8 cellular contexts compared by ENCODE assay signal in genomic region chr17:67364847-67365761, GRCh38. TPM values are rescaled to one million over a fixed set of nuclear protein-coding genes. Genes with fewer than 3 reads are reported as not detected.
DNase-seq lines count a peak whose midpoint lies in the region; ATAC-seq and TF ChIP-seq lines count a peak whose summit lies in the region.

No MANE protein-coding gene starts in this region.

- WGBS in HUES64 = 80% methylated on average over 26 of the region's 26 CpGs

- in situ Hi-C loops in ACHN (cut with HindIII; ENCODE audit: low pct_ligation_motif_present, low pct_unique_long_range_greater_than_20kb, low sequenced_read_pairs) = no loop called here

- H3K27me3 ChIP-seq in AG04450 (ENCODE audit: control insufficient read depth, insufficient read depth, low read length) (no peaks in the 10 kb centered on the region), HUES64 (ENCODE audit: insufficient read depth, low read length) (no peaks in the 10 kb centered on the region), breast epithelium (no peaks in the 10 kb centered on the region), mucosa of rectum (ENCODE audit: control insufficient read depth in 2 of 2, insufficient read depth in 2 of 2, low read length in 2 of 2) (no peaks in the 10 kb centered on the region)

- no peak for TF ChIP-seq CTCF in AG04450 (IDR thresholded peaks at IDR 0.05; ENCODE audit: low read depth, low read length)
- TF ChIP-seq CTCF in breast epithelium (IDR thresholded peaks at IDR 0.05) = no peak

- no peak for ATAC-seq in HG03095 (IDR thresholded peaks at IDR 0.05; ENCODE audit: unreplicated experiment)

- H3K4me3 ChIP-seq in AG04450 (ENCODE audit: low read depth, low read length) (peak overlapping the region; percentile 98), HUES64 (ENCODE audit: low read length) (peak overlapping the region; percentile 80), breast epithelium (peak overlapping the region; percentile 89 to 99 (median 95)), mucosa of rectum (ENCODE audit: low read length in 2 of 2) (peak overlapping the region; percentile 78 to 85)

- TF ChIP-seq POLR2A in breast epithelium (IDR thresholded peaks at IDR 0.05) = no peak

- H3K36me3 ChIP-seq in HUES64 (ENCODE audit: insufficient read depth, low read length) = peaks cover 34% of the 10 kb centered on the region
- no peaks in the 10 kb centered on the region for H3K36me3 ChIP-seq in breast epithelium
- H3K36me3 ChIP-seq in mucosa of rectum (ENCODE audit: control insufficient read depth in 2 of 2, insufficient read depth in 2 of 2, low read length in 2 of 2) = peaks cover 10 to 11% of the 10 kb centered on the region in 2 donors

- H3K9ac ChIP-seq in HUES64 (ENCODE audit: low read depth, low read length) (peak overlapping the region; percentile 95; the same call in 1 of the 2 replicates), mucosa of rectum (ENCODE audit: low read depth in 1 of 2, low read length in 2 of 2) (peak overlapping the region; percentile 63 to 94)

- H3K27ac ChIP-seq in AG04450 (ENCODE audit: low read depth, low read length) (peak overlapping the region; percentile 90), HUES64 (ENCODE audit: low read depth, low read length) (no peak overlapping the region), breast epithelium (peak overlapping the region; percentile 93 to 95), mucosa of rectum (ENCODE audit: low read depth in 2 of 2, low read length in 2 of 2) (peak overlapping the region; percentile 85 to 89)

- POLR2A ChIA-PET in AG04450 (lab: Yijun Ruan, JAX) = interaction anchor here (0.5 to 0.7 kb wide), 3 partner anchors 11 to 337 kb away, joined by 3 to 5 read pairs (median 3); no protein-coding TSS in a partner anchor

- H3K9me3 ChIP-seq in AG04450 (ENCODE audit: control insufficient read depth, insufficient read depth, low read length) (no peaks in the 10 kb centered on the region; the same call in 1 of the 2 replicates), HUES64 (ENCODE audit: insufficient read depth, low read depth, low read length) (no peaks in the 10 kb centered on the region), breast epithelium (no peaks in the 10 kb centered on the region), mucosa of rectum (ENCODE audit: control insufficient read depth in 2 of 2, low read length in 2 of 2) (no peaks in the 10 kb centered on the region)

- DNase-seq in AG04450 (ENCODE audit: low read depth, low spot score) (no peak), breast epithelium (ENCODE audit: low spot score in 2 of 2) (no peak), SHP77 treated with DMSO at 0.1 percent for 48 hours (lab: John Stamatoyannopoulos, UW) (no peak), ACHN (no peak), DMS53 (lab: John Stamatoyannopoulos, UW) (no peak)

- H3K4me1 ChIP-seq in HUES64 (ENCODE audit: insufficient read depth, low read length) = peaks cover 8% of the 10 kb centered on the region; the same call in 1 of the 2 replicates
- no peaks in the 10 kb centered on the region for H3K4me1 ChIP-seq in breast epithelium
- H3K4me1 ChIP-seq in mucosa of rectum (ENCODE audit: control insufficient read depth in 2 of 2, insufficient read depth in 2 of 2, low read length in 2 of 2) = peaks cover 10 to 13% of the 10 kb centered on the region in 2 donors

- CTCF ChIA-PET in AG04450 (lab: Charles Lee) = interaction anchor here (1.1 to 3.0 kb wide), 2 partner anchors 10 to 325 kb away, joined by 4 to 15 read pairs; partner anchors contain the start of gene PITPNC1

- intact Hi-C loops in breast epithelium (cut with DNase I; ENCODE audit: low total_unique reads) = no loop called here

RNA-seq across cellular contexts. Expression of gene PSMD12, which starts 1.3 kb away (rescaled TPM):
- 31.5 and 42.1 TPM in 2 replicates for polyA plus RNA-seq in AG04450 (2011; rRNA removed)
- 12.7 and 22.4 TPM in 2 replicates for polyA minus RNA-seq in AG04450 (2011; rRNA and poly(A)+ RNA removed)
- 71.3 TPM for polyA plus RNA-seq in HUES64 (2013, experiment 1 of 2)
- 62.6 TPM for polyA plus RNA-seq in HUES64 (2013, experiment 2 of 2)
- total RNA-seq in breast epithelium = 10 to 100 TPM; 21.2 to 33.6 (median 30.5) TPM

RNA-seq across cellular contexts. Expression of gene PITPNC1, which starts 12.0 kb away (rescaled TPM):
- polyA plus RNA-seq in AG04450 (2011; rRNA removed) = 7.5 and 9.1 TPM in 2 replicates
- polyA minus RNA-seq in AG04450 (2011; rRNA and poly(A)+ RNA removed) = 8.2 and 9.9 TPM in 2 replicates
- 28.6 TPM for polyA plus RNA-seq in HUES64 (2013, experiment 1 of 2)
- polyA plus RNA-seq in HUES64 (2013, experiment 2 of 2) = 26.1 TPM
- total RNA-seq in breast epithelium = 10 to 100 TPM; 11.0 to 17.7 (median 14.8) TPM
